1 cellular context compared by ENCODE assay signal in the genomic region with DNA sequence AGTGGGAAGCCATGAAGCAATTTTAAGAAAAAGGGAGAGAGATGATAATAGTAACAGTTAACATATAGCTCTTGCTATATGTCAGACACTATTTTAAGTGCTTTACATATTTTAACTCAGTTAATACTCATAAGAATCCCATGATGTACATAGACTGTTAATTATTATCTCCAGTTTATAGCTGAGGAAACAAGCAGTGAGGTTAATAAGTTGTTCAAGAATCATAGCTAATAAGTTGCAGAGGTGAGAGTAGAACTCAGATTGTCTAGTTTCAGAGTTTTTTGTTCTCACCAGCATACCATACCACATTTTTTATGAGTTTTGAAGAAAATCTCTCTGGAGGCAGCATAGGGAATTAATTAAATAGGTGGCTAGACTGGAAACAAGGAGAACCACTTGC.
TF ChIP-seq lines count a peak whose summit lies in the region.

No MANE protein-coding gene starts in this region.

TF ChIP-seq in HepG2, 621 proteins besides CTCF, POLR2A, EP300 and RAD21 (continued from another document):
- TF ChIP-seq SKI (IDR thresholded peaks at IDR 0.05; ENCODE audit: partially characterized antibody) (no peak), ZNF543 (CRISPR knock-in tag; IDR thresholded peaks at IDR 0.05) (no peak)
